18 cellular contexts compared by ENCODE assay signal in the genomic region with DNA sequence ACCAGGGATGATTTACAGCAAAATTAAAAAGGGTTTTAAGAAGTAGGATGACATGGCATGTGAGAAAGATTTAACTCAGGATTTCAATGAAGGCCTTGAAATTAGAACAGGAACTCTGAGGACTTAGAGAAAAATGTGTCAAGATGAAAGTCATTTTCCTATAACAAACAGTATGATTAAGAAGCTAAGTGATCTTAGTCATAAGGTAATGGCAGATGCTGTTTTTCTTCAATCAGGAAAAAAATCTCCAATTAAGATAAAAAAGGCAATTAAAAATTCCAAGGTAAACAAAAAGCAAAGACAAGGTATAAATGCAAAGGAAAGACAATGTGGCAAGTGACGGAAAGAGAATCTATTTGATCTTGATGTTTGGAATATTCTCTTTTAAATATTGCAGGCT.
DNase-seq lines count a peak whose midpoint lies in the region; ATAC-seq lines count a peak whose summit lies in the region.
"Had no signal": no experiment of that assay in that cellular context is flagged by ENCODE, and none has a peak within 500 bp of the region (broad histone marks: within the 10 kb centered on the region; RNA-seq: fewer than 3 reads in every experiment).

No MANE protein-coding gene starts in this region.

- no peaks in the 10 kb centered on the region for H3K27me3 ChIP-seq in layer of hippocampus (ENCODE audit: control insufficient read depth, insufficient read depth, low read length)
- H3K27me3 ChIP-seq: BLaER1, SJCRH30 had no signal

- DNase-seq in T-helper 1 cell (no peak), NCI-H146 (lab: John Stamatoyannopoulos, UW) (peak; percentile 10), NCI-H1694 treated with DMSO at 0.1 percent for 48 hours (lab: John Stamatoyannopoulos, UW) (no peak), globus pallidus (ENCODE audit: low spot score) (no peak)
- DNase-seq: CD8-positive, alpha-beta memory T cell; H9; KG1; NCI-H1105 treated with DMSO at 0.1 percent for 48 hours; NCI-H2029 treated with DMSO at 0.1 percent for 48 hours; NCI-H510A; RPMI8226; SJCRH30 had no signal

- peaks cover 73% of the 10 kb centered on the region for H3K4me1 Mint-ChIP-seq in T-helper 1 cell treated with Interleukin-12 subunit alpha and Interleukin-12 subunit beta and Interleukin-4 antibody, amounts not matched to agents 30 μg/mL and 1 μg/mL, for 36 hours (ENCODE audit: low read depth)

- H3K9me3 Mint-ChIP-seq in T-helper 1 cell treated with Interleukin-12 subunit alpha and Interleukin-12 subunit beta and Interleukin-4 antibody, amounts not matched to agents 30 μg/mL and 1 μg/mL, for 36 hours, result peaks cover 18% of the 10 kb centered on the region
- H3K9me3 Mint-ChIP-seq: H9 had no signal

- peak overlapping the region; percentile 50 for H3K27ac ChIP-seq in angular gyrus (ENCODE audit: low read depth, low read length)
- peak overlapping the region; percentile 67 for H3K27ac ChIP-seq in layer of hippocampus (ENCODE audit: low read depth, low read length)
- H3K27ac ChIP-seq: 22Rv1, BLaER1, SJCRH30 had no signal

- H3K27me3 Mint-ChIP-seq in T-helper 1 cell treated with Interleukin-12 subunit alpha and Interleukin-12 subunit beta and Interleukin-4 antibody, amounts not matched to agents 30 μg/mL and 1 μg/mL, for 36 hours (ENCODE audit: low read depth), result peaks cover 6% of the 10 kb centered on the region

- H3K36me3 Mint-ChIP-seq in T-helper 1 cell treated with Interleukin-12 subunit alpha and Interleukin-12 subunit beta and Interleukin-4 antibody, amounts not matched to agents 30 μg/mL and 1 μg/mL, for 36 hours (ENCODE audit: low read depth), result peaks cover 42% of the 10 kb centered on the region

- ATAC-seq in HG03521 (IDR thresholded peaks at IDR 0.05; ENCODE audit: unreplicated experiment), result no peak

- H3K4me3 Mint-ChIP-seq in T-helper 1 cell treated with Interleukin-12 subunit alpha and Interleukin-12 subunit beta and Interleukin-4 antibody, amounts not matched to agents 30 μg/mL and 1 μg/mL, for 36 hours, result no peak overlapping the region
- H3K4me3 Mint-ChIP-seq: CD8-positive, alpha-beta memory T cell; H9 had no signal

- H3K27ac Mint-ChIP-seq in T-helper 1 cell treated with Interleukin-12 subunit alpha and Interleukin-12 subunit beta and Interleukin-4 antibody, amounts not matched to agents 30 μg/mL and 1 μg/mL, for 36 hours, result peak overlapping the region; percentile 32
- H3K27ac Mint-ChIP-seq: CD8-positive, alpha-beta memory T cell; H9 had no signal
